Comparison of ENCODE assay signal across 1 cellular context in the genomic region with DNA sequence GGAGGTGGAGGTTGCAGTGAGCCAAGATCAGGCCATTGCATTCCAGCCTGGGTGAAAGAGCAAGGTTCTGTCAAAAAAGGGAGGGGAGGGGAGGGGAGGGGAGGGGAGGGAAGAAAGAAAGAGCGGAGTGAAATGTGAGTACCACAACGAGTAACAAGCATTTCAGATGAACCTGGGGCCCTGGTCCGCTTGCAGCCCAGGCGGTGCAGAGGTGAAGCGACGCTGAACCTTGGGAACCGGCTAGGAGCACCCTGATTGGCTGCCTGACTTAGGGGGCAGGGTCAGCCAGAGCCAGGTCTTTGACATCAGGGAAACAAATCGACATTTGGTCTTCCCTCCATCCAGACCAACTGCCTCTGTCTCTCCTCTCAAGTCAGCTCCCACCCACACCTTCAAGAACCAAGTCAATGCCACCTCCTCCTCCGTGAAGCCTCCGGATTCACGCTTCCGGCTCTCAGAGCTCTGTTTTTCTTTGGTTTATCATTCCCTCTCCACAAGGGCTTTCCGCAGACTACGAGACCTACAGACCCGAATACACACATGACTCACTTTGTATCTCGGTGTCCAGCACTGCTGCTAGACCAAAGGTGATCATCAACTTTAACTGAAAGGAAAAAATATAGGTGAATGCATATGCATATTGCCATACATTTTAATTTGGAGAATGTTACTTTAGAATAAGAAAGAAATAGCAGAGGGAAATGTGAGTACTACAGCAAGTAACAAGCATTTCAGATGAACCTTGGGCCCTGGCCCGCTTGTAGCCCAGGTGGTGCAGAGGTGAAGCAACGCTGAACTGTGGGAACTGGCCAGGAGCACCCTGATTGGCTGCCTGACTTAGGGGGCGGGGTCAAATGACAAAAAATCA.
TF ChIP-seq lines count a peak whose summit lies in the region.

No MANE protein-coding gene starts in this region.

TF ChIP-seq in HepG2, 621 proteins besides CTCF, POLR2A, EP300 and RAD21 (continued from another document):
- TF ChIP-seq CEBPG (CRISPR knock-in tag; IDR thresholded peaks at IDR 0.05) = peak; percentile 83
- 0 out of 2 replicates have a peak, but pooled peaks have one; percentile 27 for TF ChIP-seq ZNF331 (CRISPR knock-in tag; IDR thresholded peaks at IDR 0.05)
- no peak for TF ChIP-seq ZNF616 (CRISPR knock-in tag; IDR thresholded peaks at IDR 0.05; ENCODE audit: low read depth)
- no peak for TF ChIP-seq ZNF547 (CRISPR knock-in tag; IDR thresholded peaks at IDR 0.05)
- TF ChIP-seq JDP2 (CRISPR knock-in tag; IDR thresholded peaks at IDR 0.05; ENCODE audit: borderline replicate concordance) = no peak
- TF ChIP-seq POLR2AphosphoS5 (IDR thresholded peaks at IDR 0.05; ENCODE audit: low read depth, low read length) = peak; percentile 61
- TF ChIP-seq ZNF773 (CRISPR knock-in tag; IDR thresholded peaks at IDR 0.05; ENCODE audit: borderline replicate concordance) = no peak
- no peak for TF ChIP-seq GABPA (IDR thresholded peaks at IDR 0.05; ENCODE audit: low read depth, low read length)
- TF ChIP-seq GABPA (CRISPR knock-in tag; IDR thresholded peaks at IDR 0.05; ENCODE audit: low read depth) = no peak; the same call in 1 of the 2 replicates
- no peak for TF ChIP-seq MED8 (CRISPR knock-in tag; IDR thresholded peaks at IDR 0.05; ENCODE audit: insufficient replicate concordance)
- TF ChIP-seq ZNF296 (CRISPR knock-in tag; conservative IDR thresholded peaks at IDR 0.05) = no peak
- TF ChIP-seq TSC22D2 (CRISPR knock-in tag; IDR thresholded peaks at IDR 0.05; ENCODE audit: borderline replicate concordance) = no peak
- no peak for TF ChIP-seq RNF2 (conservative IDR thresholded peaks at IDR 0.05; ENCODE audit: low read depth)
- TF ChIP-seq, protein P1, sequence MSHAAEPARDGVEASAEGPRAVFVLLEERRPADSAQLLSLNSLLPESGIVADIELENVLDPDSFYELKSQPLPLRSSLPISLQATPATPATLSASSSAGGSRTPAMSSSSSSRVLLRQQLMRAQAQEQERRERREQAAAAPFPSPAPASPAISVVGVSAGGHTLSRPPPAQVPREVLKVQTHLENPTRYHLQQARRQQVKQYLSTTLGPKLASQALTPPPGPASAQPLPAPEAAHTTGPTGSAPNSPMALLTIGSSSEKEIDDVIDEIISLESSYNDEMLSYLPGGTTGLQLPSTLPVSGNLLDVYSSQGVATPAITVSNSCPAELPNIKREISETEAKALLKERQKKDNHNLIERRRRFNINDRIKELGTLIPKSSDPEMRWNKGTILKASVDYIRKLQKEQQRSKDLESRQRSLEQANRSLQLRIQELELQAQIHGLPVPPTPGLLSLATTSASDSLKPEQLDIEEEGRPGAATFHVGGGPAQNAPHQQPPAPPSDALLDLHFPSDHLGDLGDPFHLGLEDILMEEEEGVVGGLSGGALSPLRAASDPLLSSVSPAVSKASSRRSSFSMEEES (CRISPR knock-in tag; IDR thresholded peaks at IDR 0.05) = no peak
- no peak for TF ChIP-seq ZNF720 (CRISPR knock-in tag; IDR thresholded peaks at IDR 0.05)
- no peak for TF ChIP-seq ZNF3 (CRISPR knock-in tag; IDR thresholded peaks at IDR 0.05)
- TF ChIP-seq, protein P2, sequence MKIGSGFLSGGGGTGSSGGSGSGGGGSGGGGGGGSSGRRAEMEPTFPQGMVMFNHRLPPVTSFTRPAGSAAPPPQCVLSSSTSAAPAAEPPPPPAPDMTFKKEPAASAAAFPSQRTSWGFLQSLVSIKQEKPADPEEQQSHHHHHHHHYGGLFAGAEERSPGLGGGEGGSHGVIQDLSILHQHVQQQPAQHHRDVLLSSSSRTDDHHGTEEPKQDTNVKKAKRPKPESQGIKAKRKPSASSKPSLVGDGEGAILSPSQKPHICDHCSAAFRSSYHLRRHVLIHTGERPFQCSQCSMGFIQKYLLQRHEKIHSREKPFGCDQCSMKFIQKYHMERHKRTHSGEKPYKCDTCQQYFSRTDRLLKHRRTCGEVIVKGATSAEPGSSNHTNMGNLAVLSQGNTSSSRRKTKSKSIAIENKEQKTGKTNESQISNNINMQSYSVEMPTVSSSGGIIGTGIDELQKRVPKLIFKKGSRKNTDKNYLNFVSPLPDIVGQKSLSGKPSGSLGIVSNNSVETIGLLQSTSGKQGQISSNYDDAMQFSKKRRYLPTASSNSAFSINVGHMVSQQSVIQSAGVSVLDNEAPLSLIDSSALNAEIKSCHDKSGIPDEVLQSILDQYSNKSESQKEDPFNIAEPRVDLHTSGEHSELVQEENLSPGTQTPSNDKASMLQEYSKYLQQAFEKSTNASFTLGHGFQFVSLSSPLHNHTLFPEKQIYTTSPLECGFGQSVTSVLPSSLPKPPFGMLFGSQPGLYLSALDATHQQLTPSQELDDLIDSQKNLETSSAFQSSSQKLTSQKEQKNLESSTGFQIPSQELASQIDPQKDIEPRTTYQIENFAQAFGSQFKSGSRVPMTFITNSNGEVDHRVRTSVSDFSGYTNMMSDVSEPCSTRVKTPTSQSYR (CRISPR knock-in tag; IDR thresholded peaks at IDR 0.05; ENCODE audit: borderline replicate concordance) = no peak
- TF ChIP-seq NCOA2 (CRISPR knock-in tag; IDR thresholded peaks at IDR 0.05) = no peak
